In the genomic region with DNA sequence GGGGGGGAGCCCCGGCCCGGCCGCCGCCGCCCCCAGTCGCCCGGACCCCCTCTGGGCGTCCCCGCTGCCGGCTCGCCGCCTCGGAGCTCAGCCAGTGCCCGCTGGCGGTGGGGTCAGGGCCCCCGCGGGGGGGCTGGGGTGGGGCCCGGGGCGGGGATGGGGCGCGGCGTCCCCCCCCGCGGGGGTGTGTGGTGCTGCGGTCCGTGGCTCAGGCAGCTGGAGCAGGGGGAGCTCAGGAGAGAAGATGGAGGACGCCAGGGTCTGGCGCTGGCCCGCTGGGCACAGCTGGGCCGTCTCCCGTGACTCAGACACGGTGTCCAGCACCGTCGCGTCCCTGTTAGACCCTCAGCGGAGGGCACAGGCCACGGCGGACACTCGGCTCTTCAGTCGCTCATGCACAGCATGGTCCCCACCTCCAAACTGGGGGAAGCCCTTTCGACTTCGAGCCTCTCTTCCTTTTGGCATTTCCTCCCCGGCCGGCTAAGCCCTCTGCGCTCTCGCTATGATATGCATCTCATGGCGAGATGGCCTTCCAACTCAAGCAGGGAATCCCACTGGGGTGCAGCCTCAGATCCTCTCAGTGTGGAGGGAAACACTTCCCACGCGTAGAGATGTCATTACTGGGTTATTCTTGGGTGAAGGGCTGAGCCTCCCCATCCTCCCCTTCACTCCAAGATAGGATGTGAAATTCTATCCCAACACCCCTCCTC, we compare ENCODE assay signal across 1 cellular context.
A peak's percentile ranks its signal among the peaks of the same experiment; 100 is the strongest.
TF ChIP-seq lines count a peak whose summit lies in the region.

No MANE protein-coding gene starts in this region.

TF ChIP-seq in HepG2, 621 proteins besides CTCF, POLR2A, EP300 and RAD21 (continued from another document and continues in another):
- TF ChIP-seq STAT6 (CRISPR knock-in tag; IDR thresholded peaks at IDR 0.05; ENCODE audit: borderline replicate concordance) (no peak), SRSF9 (IDR thresholded peaks at IDR 0.05; ENCODE audit: borderline replicate concordance, insufficient read depth, low read depth, low read length, poor library complexity, severe bottlenecking) (no peak), ZNF556 (CRISPR knock-in tag; IDR thresholded peaks at IDR 0.05; ENCODE audit: borderline replicate concordance) (peak; percentile 68; the same call in 1 of the 2 replicates), KLF9 (CRISPR knock-in tag; IDR thresholded peaks at IDR 0.05; ENCODE audit: low read depth) (no peak; the same call in 1 of the 2 replicates), HINFP (CRISPR knock-in tag; IDR thresholded peaks at IDR 0.05; ENCODE audit: low read depth) (peak; percentile 60; the same call in 1 of the 2 replicates), TMF1 (CRISPR knock-in tag; IDR thresholded peaks at IDR 0.05; ENCODE audit: low read depth) (peak; percentile 82; the same call in 1 of the 2 replicates), ZNF225 (CRISPR knock-in tag; IDR thresholded peaks at IDR 0.05) (peak; percentile 77; the same call in 1 of the 2 replicates), ZNF510 (CRISPR knock-in tag; IDR thresholded peaks at IDR 0.05; ENCODE audit: low read depth) (no peak; the same call in 1 of the 2 replicates), MXD4 (CRISPR knock-in tag; IDR thresholded peaks at IDR 0.05) (peak; percentile 7; the same call in 1 of the 2 replicates), ARID3A (IDR thresholded peaks at IDR 0.05; ENCODE audit: low read depth, low read length) (no peak), ZNF557 (CRISPR knock-in tag; IDR thresholded peaks at IDR 0.05) (peak; percentile 36; the same call in 1 of the 2 replicates), ZNF761 (CRISPR knock-in tag; conservative IDR thresholded peaks at IDR 0.05) (peak; percentile 48; the same call in 1 of the 2 replicates)
- TF ChIP-seq, protein P1, sequence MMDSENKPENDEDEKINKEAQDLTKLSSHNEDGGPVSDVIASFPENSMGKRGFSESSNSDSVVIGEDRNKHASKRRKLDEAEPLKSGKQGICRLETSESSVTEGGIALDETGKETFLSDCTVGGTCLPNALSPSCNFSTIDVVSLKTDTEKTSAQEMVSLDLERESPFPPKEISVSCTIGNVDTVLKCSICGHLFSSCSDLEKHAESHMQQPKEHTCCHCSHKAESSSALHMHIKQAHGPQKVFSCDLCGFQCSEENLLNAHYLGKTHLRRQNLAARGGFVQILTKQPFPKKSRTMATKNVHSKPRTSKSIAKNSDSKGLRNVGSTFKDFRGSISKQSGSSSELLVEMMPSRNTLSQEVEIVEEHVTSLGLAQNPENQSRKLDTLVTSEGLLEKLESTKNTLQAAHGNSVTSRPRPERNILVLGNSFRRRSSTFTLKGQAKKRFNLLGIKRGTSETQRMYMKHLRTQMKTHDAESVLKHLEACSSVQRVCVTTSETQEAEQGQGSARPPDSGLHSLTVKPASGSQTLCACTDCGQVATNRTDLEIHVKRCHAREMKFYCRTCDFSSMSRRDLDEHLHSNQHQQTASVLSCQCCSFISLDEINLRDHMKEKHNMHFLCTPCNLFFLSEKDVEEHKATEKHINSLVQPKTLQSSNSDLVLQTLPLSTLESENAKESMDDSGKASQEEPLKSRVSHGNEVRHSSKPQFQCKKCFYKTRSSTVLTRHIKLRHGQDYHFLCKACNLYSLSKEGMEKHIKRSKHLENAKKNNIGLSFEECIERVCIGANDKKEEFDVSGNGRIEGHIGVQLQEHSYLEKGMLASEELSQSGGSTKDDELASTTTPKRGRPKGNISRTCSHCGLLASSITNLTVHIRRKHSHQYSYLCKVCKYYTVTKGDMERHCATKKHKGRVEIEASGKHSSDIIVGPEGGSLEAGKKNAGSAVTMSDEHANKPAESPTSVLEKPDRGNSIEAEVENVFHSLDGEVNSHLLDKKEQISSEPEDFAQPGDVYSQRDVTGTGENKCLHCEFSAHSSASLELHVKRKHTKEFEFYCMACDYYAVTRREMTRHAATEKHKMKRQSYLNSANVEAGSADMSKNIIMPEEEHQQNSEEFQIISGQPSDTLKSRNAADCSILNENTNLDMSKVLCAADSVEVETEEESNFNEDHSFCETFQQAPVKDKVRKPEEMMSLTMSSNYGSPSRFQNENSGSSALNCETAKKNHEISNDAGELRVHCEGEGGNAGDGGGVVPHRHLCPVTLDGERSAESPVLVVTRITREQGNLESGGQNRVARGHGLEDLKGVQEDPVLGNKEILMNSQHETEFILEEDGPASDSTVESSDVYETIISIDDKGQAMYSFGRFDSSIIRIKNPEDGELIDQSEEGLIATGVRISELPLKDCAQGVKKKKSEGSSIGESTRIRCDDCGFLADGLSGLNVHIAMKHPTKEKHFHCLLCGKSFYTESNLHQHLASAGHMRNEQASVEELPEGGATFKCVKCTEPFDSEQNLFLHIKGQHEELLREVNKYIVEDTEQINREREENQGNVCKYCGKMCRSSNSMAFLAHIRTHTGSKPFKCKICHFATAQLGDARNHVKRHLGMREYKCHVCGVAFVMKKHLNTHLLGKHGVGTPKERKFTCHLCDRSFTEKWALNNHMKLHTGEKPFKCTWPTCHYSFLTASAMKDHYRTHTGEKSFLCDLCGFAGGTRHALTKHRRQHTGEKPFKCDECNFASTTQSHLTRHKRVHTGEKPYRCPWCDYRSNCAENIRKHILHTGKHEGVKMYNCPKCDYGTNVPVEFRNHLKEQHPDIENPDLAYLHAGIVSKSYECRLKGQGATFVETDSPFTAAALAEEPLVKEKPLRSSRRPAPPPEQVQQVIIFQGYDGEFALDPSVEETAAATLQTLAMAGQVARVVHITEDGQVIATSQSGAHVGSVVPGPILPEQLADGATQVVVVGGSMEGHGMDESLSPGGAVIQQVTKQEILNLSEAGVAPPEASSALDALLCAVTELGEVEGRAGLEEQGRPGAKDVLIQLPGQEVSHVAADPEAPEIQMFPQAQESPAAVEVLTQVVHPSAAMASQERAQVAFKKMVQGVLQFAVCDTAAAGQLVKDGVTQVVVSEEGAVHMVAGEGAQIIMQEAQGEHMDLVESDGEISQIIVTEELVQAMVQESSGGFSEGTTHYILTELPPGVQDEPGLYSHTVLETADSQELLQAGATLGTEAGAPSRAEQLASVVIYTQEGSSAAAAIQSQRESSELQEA (CRISPR knock-in tag; IDR thresholded peaks at IDR 0.05; ENCODE audit: not compliant biosample characterization), result peak; percentile 56
- TF ChIP-seq, protein P2, sequence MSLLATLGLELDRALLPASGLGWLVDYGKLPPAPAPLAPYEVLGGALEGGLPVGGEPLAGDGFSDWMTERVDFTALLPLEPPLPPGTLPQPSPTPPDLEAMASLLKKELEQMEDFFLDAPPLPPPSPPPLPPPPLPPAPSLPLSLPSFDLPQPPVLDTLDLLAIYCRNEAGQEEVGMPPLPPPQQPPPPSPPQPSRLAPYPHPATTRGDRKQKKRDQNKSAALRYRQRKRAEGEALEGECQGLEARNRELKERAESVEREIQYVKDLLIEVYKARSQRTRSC (CRISPR knock-in tag; IDR thresholded peaks at IDR 0.05; ENCODE audit: low read depth), result peak; percentile 63; the same call in 1 of the 2 replicates
- TF ChIP-seq, protein P3, sequence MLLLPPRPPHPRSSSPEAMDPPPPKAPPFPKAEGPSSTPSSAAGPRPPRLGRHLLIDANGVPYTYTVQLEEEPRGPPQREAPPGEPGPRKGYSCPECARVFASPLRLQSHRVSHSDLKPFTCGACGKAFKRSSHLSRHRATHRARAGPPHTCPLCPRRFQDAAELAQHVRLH (CRISPR knock-in tag; IDR thresholded peaks at IDR 0.05; ENCODE audit: borderline replicate concordance, low read depth), result 0 out of 2 replicates have a peak, but pooled peaks have one; percentile 18
- TF ChIP-seq, protein P4, sequence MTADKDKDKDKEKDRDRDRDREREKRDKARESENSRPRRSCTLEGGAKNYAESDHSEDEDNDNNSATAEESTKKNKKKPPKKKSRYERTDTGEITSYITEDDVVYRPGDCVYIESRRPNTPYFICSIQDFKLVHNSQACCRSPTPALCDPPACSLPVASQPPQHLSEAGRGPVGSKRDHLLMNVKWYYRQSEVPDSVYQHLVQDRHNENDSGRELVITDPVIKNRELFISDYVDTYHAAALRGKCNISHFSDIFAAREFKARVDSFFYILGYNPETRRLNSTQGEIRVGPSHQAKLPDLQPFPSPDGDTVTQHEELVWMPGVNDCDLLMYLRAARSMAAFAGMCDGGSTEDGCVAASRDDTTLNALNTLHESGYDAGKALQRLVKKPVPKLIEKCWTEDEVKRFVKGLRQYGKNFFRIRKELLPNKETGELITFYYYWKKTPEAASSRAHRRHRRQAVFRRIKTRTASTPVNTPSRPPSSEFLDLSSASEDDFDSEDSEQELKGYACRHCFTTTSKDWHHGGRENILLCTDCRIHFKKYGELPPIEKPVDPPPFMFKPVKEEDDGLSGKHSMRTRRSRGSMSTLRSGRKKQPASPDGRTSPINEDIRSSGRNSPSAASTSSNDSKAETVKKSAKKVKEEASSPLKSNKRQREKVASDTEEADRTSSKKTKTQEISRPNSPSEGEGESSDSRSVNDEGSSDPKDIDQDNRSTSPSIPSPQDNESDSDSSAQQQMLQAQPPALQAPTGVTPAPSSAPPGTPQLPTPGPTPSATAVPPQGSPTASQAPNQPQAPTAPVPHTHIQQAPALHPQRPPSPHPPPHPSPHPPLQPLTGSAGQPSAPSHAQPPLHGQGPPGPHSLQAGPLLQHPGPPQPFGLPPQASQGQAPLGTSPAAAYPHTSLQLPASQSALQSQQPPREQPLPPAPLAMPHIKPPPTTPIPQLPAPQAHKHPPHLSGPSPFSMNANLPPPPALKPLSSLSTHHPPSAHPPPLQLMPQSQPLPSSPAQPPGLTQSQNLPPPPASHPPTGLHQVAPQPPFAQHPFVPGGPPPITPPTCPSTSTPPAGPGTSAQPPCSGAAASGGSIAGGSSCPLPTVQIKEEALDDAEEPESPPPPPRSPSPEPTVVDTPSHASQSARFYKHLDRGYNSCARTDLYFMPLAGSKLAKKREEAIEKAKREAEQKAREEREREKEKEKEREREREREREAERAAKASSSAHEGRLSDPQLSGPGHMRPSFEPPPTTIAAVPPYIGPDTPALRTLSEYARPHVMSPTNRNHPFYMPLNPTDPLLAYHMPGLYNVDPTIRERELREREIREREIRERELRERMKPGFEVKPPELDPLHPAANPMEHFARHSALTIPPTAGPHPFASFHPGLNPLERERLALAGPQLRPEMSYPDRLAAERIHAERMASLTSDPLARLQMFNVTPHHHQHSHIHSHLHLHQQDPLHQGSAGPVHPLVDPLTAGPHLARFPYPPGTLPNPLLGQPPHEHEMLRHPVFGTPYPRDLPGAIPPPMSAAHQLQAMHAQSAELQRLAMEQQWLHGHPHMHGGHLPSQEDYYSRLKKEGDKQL (CRISPR knock-in tag; IDR thresholded peaks at IDR 0.05; ENCODE audit: low read depth), result 0 out of 2 replicates have a peak, but pooled peaks have one; percentile 20
- TF ChIP-seq, protein P5, sequence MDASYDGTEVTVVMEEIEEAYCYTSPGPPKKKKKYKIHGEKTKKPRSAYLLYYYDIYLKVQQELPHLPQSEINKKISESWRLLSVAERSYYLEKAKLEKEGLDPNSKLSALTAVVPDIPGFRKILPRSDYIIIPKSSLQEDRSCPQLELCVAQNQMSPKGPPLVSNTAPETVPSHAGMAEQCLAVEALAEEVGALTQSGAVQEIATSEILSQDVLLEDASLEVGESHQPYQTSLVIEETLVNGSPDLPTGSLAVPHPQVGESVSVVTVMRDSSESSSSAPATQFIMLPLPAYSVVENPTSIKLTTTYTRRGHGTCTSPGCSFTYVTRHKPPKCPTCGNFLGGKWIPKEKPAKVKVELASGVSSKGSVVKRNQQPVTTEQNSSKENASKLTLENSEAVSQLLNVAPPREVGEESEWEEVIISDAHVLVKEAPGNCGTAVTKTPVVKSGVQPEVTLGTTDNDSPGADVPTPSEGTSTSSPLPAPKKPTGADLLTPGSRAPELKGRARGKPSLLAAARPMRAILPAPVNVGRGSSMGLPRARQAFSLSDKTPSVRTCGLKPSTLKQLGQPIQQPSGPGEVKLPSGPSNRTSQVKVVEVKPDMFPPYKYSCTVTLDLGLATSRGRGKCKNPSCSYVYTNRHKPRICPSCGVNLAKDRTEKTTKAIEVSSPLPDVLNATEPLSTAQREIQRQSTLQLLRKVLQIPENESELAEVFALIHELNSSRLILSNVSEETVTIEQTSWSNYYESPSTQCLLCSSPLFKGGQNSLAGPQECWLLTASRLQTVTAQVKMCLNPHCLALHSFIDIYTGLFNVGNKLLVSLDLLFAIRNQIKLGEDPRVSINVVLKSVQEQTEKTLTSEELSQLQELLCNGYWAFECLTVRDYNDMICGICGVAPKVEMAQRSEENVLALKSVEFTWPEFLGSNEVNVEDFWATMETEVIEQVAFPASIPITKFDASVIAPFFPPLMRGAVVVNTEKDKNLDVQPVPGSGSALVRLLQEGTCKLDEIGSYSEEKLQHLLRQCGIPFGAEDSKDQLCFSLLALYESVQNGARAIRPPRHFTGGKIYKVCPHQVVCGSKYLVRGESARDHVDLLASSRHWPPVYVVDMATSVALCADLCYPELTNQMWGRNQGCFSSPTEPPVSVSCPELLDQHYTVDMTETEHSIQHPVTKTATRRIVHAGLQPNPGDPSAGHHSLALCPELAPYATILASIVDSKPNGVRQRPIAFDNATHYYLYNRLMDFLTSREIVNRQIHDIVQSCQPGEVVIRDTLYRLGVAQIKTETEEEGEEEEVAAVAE (CRISPR knock-in tag; IDR thresholded peaks at IDR 0.05; ENCODE audit: borderline replicate concordance), result peak; percentile 39; the same call in 1 of the 2 replicates
